19 cellular contexts compared by ENCODE assay signal in genomic region chr17:78428025-78428575, GRCh38. TPM values are rescaled to one million over a fixed set of nuclear protein-coding genes. Genes with fewer than 3 reads are reported as not detected.
DNase-seq lines count a peak whose midpoint lies in the region; ATAC-seq and TF ChIP-seq lines count a peak whose summit lies in the region.
"Had no signal": no experiment of that assay in that cellular context is flagged by ENCODE, and none has a peak within 500 bp of the region (broad histone marks: within the 10 kb centered on the region; RNA-seq: fewer than 3 reads in every experiment).

No MANE protein-coding gene starts in this region.

- H4K20me1 ChIP-seq in H9 (ENCODE audit: control insufficient read depth, insufficient read depth, insufficient read length) (no peaks in the 10 kb centered on the region), neural progenitor cell (ENCODE audit: low read depth) (no peaks in the 10 kb centered on the region)

- H2BK15ac ChIP-seq in H9 (ENCODE audit: low read depth, low read length) = no peak overlapping the region

- H2BK20ac ChIP-seq in H9 (ENCODE audit: low read depth, low read length, poor library complexity, severe bottlenecking) = no peak overlapping the region

- TF ChIP-seq CTCF in H9 (conservative IDR thresholded peaks at IDR 0.05) = no peak
- no peak for TF ChIP-seq CTCF in endodermal cell (conservative IDR thresholded peaks at IDR 0.05)
- no peak for TF ChIP-seq CTCF in neural progenitor cell (IDR thresholded peaks at IDR 0.05)

- H3K4me1 ChIP-seq in H9 (ENCODE audit: insufficient read depth, low read length) (no peaks in the 10 kb centered on the region; the same call in 1 of the 2 replicates), HUES64 (ENCODE audit: insufficient read depth, low read length) (peaks cover 8% of the 10 kb centered on the region), endodermal cell (ENCODE audit: control insufficient read depth, insufficient read depth, low read length) (no peaks in the 10 kb centered on the region), neural progenitor cell (no peaks in the 10 kb centered on the region)
- H3K4me1 ChIP-seq: Caco-2 had no signal

- H3K4me1 Mint-ChIP-seq in H9 (peaks cover 11 to 12% of the 10 kb centered on the region in 2 experiments), endodermal cell (peaks cover 3% of the 10 kb centered on the region), neural progenitor cell (peaks cover 10% of the 10 kb centered on the region)

- H3K14ac ChIP-seq in H9 (ENCODE audit: insufficient read depth, low read length) = no peak overlapping the region

- no peak overlapping the region for H2BK120ac ChIP-seq in H9 (ENCODE audit: low read depth, low read length, poor library complexity, severe bottlenecking)

- no peak overlapping the region for H4K5ac ChIP-seq in H9 (ENCODE audit: insufficient read length, low read depth, low read length)

- H4K8ac ChIP-seq in H9 (replicated peaks; ENCODE audit: insufficient read length, low read depth, low read length) = no peak overlapping the region

- no peaks in the 10 kb centered on the region for H3K23me2 ChIP-seq in H9 (ENCODE audit: insufficient read length, low read depth, low read length, poor library complexity, severe bottlenecking)

- no peak overlapping the region for H2AFZ ChIP-seq in H9 (ENCODE audit: low read length)
- H2AFZ ChIP-seq in neural progenitor cell (replicated peaks) = no peak overlapping the region
- H2AFZ ChIP-seq: PC-9 had no signal

- H3K9ac ChIP-seq in H9 (ENCODE audit: extremely low read depth, insufficient read length, low read length) = no peak overlapping the region
- 0 out of 2 replicates have a peak overlapping the region, but pooled peaks have one; percentile 21 for H3K9ac ChIP-seq in HUES64 (ENCODE audit: low read depth, low read length)
- H3K9ac ChIP-seq in endodermal cell (ENCODE audit: extremely low read depth, low read length, poor library complexity, severe bottlenecking) = no peak overlapping the region
- H3K9ac ChIP-seq in neural progenitor cell = no peak overlapping the region

- H2BK12ac ChIP-seq in H9 (ENCODE audit: insufficient read length, low read depth, low read length) = no peak overlapping the region

- H3K9me3 ChIP-seq in H9 (ENCODE audit: control insufficient read depth, low read depth, low read length) = no peaks in the 10 kb centered on the region
- H3K9me3 ChIP-seq in HUES64 (ENCODE audit: insufficient read depth, low read depth, low read length) = no peaks in the 10 kb centered on the region
- H3K9me3 ChIP-seq in endodermal cell (ENCODE audit: control insufficient read depth, low read length) = no peaks in the 10 kb centered on the region
- H3K9me3 ChIP-seq in neural progenitor cell (ENCODE audit: low read depth) = no peaks in the 10 kb centered on the region
- H3K9me3 ChIP-seq: Caco-2, MG63 had no signal

- H3K4ac ChIP-seq in H9 (ENCODE audit: low read depth, low read length) = no peak overlapping the region

- no peaks in the 10 kb centered on the region for H3K9me3 Mint-ChIP-seq in H9
- H3K9me3 Mint-ChIP-seq in endodermal cell = no peaks in the 10 kb centered on the region
- no peaks in the 10 kb centered on the region for H3K9me3 Mint-ChIP-seq in neural progenitor cell
- H3K9me3 Mint-ChIP-seq: CD4-positive, CD25-positive, alpha-beta regulatory T cell had no signal

- peaks cover 12% of the 10 kb centered on the region for H3F3A ChIP-seq in neural progenitor cell (ENCODE audit: low read depth)

- H3K27ac ChIP-seq in H9 (ENCODE audit: insufficient read length, low read depth, low read length) = no peak overlapping the region
- no peak overlapping the region for H3K27ac ChIP-seq in HUES64 (ENCODE audit: low read depth, low read length)
- no peak overlapping the region for H3K27ac ChIP-seq in endodermal cell (ENCODE audit: low read depth, low read length)
- no peak overlapping the region for H3K27ac ChIP-seq in neural progenitor cell
- H3K27ac ChIP-seq: PC-9, SK-N-MC had no signal

- no peak overlapping the region for H3K23ac ChIP-seq in H9 (ENCODE audit: insufficient read length, low read depth, low read length)

- no peak overlapping the region for H3T11ph ChIP-seq in H9 (ENCODE audit: low read length)

- no peak overlapping the region for H3K18ac ChIP-seq in H9 (ENCODE audit: insufficient read length, low read depth, low read length)

- H3K27me3 Mint-ChIP-seq in H9 (ENCODE audit: low read depth) (no peaks in the 10 kb centered on the region), endodermal cell (ENCODE audit: insufficient read depth) (no peaks in the 10 kb centered on the region), neural progenitor cell (ENCODE audit: insufficient read depth, low read depth) (peaks cover 9% of the 10 kb centered on the region)
- H3K27me3 Mint-ChIP-seq: CD4-positive, CD25-positive, alpha-beta regulatory T cell had no signal

- H3K79me2 ChIP-seq in H9 (ENCODE audit: insufficient read depth, low read length) = no peaks in the 10 kb centered on the region
- H3K79me2 ChIP-seq in neural progenitor cell (ENCODE audit: low read depth) = no peaks in the 10 kb centered on the region

- H3K4me3 ChIP-seq in HUES64 (ENCODE audit: low read length) = no peak overlapping the region
- H3K4me3 ChIP-seq in endodermal cell (ENCODE audit: low read length) = no peak overlapping the region
- no peak overlapping the region for H3K4me3 ChIP-seq in neural progenitor cell
- H3K4me3 ChIP-seq: MG63, PC-9, SK-N-MC had no signal

- H3K27me3 ChIP-seq in H9 (ENCODE audit: insufficient read depth, low read length) = no peaks in the 10 kb centered on the region
- H3K27me3 ChIP-seq in HUES64 (ENCODE audit: insufficient read depth, low read length) = no peaks in the 10 kb centered on the region
- H3K27me3 ChIP-seq in endodermal cell (ENCODE audit: control insufficient read depth, insufficient read depth, low read length, poor library complexity, severe bottlenecking) = no peaks in the 10 kb centered on the region
- H3K27me3 ChIP-seq in neural progenitor cell = no peaks in the 10 kb centered on the region
- H3K27me3 ChIP-seq: MG63 had no signal

- no peak overlapping the region for H3K4me3 Mint-ChIP-seq in H9
- H3K4me3 Mint-ChIP-seq in endodermal cell = no peak overlapping the region
- no peak overlapping the region for H3K4me3 Mint-ChIP-seq in neural progenitor cell
- H3K4me3 Mint-ChIP-seq: CD4-positive, CD25-positive, alpha-beta regulatory T cell had no signal

- H3K36me3 ChIP-seq in HUES64 (ENCODE audit: insufficient read depth, low read length) (peaks cover 47% of the 10 kb centered on the region), endodermal cell (ENCODE audit: control insufficient read depth, insufficient read depth, low read length) (peaks cover 34% of the 10 kb centered on the region), neural progenitor cell (no peaks in the 10 kb centered on the region)

- H2AK5ac ChIP-seq in H9 (ENCODE audit: insufficient read length, low read length) = no peak overlapping the region

- DNase-seq in H9 = no peak
- no peak for DNase-seq in endodermal cell
- DNase-seq in neural progenitor cell (ENCODE audit: low spot score) = no peak
- DNase-seq in SKM-1 (lab: John Stamatoyannopoulos, UW; ENCODE audit: unreplicated experiment) = no peak
- DNase-seq: Caco-2; CD4-positive, CD25-positive, alpha-beta regulatory T cell; EL; HCEC 1CT; MG63; NCI-H1092 treated with DMSO at 0.1 percent for 48 hours; NCI-H2081 treated with DMSO at 0.1 percent for 48 hours; NCI-H510A treated with DMSO at 0.1 percent for 48 hours; NCI-H82; PC-9 had no signal

- no CpG with 5 or more reads among the region's 20 CpGs for WGBS in H9 (ENCODE audit: extremely low coverage, insufficient read length, low lambda C conversion rate)
- WGBS in HUES64 = 92% methylated on average over 20 of the region's 20 CpGs
- 93% methylated on average over 9 to 20 of the region's 20 CpGs for WGBS in endodermal cell (ENCODE audit: insufficient coverage in 1 of 2, insufficient read length in 1 of 2), 2 experiments

- ATAC-seq in GM18519 (IDR thresholded peaks at IDR 0.05; ENCODE audit: low FRiP score, unreplicated experiment) (no peak), GM21515 (IDR thresholded peaks at IDR 0.05; ENCODE audit: unreplicated experiment) (no peak)
- ATAC-seq: Right ventricle myocardium inferior had no signal

- no peaks in the 10 kb centered on the region for H3K79me1 ChIP-seq in H9 (ENCODE audit: insufficient read depth, low read depth, low read length, poor library complexity, severe bottlenecking)

- no peak overlapping the region for H4K91ac ChIP-seq in H9 (ENCODE audit: insufficient read length, low read depth, low read length)

- H3K27ac Mint-ChIP-seq in H9 (peak overlapping the region; percentile 64 to 94 (median 84); a peak in 4 of 7 replicates), endodermal cell (peak overlapping the region; percentile 81), neural progenitor cell (peak overlapping the region; percentile 63)

- peaks cover 16 to 38% (median 37%) of the 10 kb centered on the region in 3 experiments; a peak in 6 of 7 replicates for H3K36me3 Mint-ChIP-seq in H9 (ENCODE audit: insufficient read depth in 1 of 3, low read depth in 3 of 3)
- peaks cover 46% of the 10 kb centered on the region for H3K36me3 Mint-ChIP-seq in endodermal cell (ENCODE audit: low read depth)
- H3K36me3 Mint-ChIP-seq in neural progenitor cell = peaks cover 19% of the 10 kb centered on the region

- no peak overlapping the region for H3K56ac ChIP-seq in H9 (ENCODE audit: insufficient read length, low read depth, low read length)

- H3K4me2 ChIP-seq in H9 (ENCODE audit: insufficient read depth, insufficient read length, low read length) (no peak overlapping the region), neural progenitor cell (no peak overlapping the region)
- H3K4me2 ChIP-seq: PC-9 had no signal

- no peak overlapping the region for H2BK5ac ChIP-seq in H9 (ENCODE audit: insufficient read length, low read length)

RNA-seq across cellular contexts. Expression of gene PGS1, which starts 49.7 kb away (rescaled TPM):
- 41.8 and 45.7 TPM in 2 replicates for total RNA-seq in H9 (2021)
- polyA plus RNA-seq in HUES64 (2013, experiment 1 of 2) = 20.3 TPM
- 21.7 TPM for polyA plus RNA-seq in HUES64 (2013, experiment 2 of 2)
- 10 to 100 TPM; 57.1 to 58.2 TPM for total RNA-seq in endodermal cell
- polyA plus RNA-seq in endodermal cell (2013, experiment 1 of 2) = 33.1 TPM
- 32.3 TPM for polyA plus RNA-seq in endodermal cell (2013, experiment 2 of 2)
- total RNA-seq in neural progenitor cell (ENCODE audit: low replicate concordance) = 45.2 and 65.7 TPM in 2 replicates
